ENCODE assay signal across 2 cellular contexts in the genomic region with DNA sequence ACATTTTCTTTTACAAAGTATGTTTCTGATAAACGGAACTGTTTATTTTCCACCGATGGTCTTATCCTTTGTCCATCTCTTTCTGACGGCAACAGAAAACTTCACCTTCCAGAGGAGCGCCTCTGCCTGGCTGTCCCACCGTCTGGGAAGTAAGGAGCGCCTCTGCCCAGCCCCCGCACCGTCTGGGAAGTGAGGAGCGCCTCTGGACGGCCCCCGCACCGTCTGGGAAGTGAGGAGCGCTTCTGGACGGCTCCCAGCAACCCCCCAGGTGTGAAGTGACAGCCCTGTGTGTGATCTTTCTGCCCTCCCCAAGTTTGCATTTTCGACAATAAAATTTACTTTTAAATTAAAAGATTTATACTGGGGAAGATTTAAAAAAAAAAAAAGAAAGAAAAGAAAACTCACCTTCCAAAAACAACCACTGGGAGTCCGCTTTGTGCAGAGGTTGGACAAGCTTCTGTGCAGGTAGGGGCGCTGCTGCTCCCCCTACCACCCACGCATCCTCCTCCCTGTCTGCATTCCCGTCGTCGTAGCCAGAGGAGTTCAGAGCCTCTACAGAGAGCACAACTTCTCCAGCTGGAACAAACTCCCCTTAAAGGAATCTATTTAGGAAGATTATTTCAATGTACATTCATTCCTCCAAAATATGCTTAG.
TF ChIP-seq lines count a peak whose summit lies in the region.

No MANE protein-coding gene starts in this region.

TF ChIP-seq in Ishikawa, 13 proteins besides CTCF, POLR2A, EP300 and RAD21 (continued from another document):
- TF ChIP-seq, protein P1, sequence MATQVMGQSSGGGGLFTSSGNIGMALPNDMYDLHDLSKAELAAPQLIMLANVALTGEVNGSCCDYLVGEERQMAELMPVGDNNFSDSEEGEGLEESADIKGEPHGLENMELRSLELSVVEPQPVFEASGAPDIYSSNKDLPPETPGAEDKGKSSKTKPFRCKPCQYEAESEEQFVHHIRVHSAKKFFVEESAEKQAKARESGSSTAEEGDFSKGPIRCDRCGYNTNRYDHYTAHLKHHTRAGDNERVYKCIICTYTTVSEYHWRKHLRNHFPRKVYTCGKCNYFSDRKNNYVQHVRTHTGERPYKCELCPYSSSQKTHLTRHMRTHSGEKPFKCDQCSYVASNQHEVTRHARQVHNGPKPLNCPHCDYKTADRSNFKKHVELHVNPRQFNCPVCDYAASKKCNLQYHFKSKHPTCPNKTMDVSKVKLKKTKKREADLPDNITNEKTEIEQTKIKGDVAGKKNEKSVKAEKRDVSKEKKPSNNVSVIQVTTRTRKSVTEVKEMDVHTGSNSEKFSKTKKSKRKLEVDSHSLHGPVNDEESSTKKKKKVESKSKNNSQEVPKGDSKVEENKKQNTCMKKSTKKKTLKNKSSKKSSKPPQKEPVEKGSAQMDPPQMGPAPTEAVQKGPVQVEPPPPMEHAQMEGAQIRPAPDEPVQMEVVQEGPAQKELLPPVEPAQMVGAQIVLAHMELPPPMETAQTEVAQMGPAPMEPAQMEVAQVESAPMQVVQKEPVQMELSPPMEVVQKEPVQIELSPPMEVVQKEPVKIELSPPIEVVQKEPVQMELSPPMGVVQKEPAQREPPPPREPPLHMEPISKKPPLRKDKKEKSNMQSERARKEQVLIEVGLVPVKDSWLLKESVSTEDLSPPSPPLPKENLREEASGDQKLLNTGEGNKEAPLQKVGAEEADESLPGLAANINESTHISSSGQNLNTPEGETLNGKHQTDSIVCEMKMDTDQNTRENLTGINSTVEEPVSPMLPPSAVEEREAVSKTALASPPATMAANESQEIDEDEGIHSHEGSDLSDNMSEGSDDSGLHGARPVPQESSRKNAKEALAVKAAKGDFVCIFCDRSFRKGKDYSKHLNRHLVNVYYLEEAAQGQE (IDR thresholded peaks at IDR 0.05; ENCODE audit: low read depth): no peak
- TF ChIP-seq CREB1 (IDR thresholded peaks at IDR 0.05; ENCODE audit: low read depth) (no peak), EGR1 (IDR thresholded peaks at IDR 0.05) (peak; percentile 98)

TF ChIP-seq in SK-N-SH, 30 proteins besides CTCF, POLR2A, EP300 and RAD21 (continued from another document):
- TF ChIP-seq, protein P2, sequence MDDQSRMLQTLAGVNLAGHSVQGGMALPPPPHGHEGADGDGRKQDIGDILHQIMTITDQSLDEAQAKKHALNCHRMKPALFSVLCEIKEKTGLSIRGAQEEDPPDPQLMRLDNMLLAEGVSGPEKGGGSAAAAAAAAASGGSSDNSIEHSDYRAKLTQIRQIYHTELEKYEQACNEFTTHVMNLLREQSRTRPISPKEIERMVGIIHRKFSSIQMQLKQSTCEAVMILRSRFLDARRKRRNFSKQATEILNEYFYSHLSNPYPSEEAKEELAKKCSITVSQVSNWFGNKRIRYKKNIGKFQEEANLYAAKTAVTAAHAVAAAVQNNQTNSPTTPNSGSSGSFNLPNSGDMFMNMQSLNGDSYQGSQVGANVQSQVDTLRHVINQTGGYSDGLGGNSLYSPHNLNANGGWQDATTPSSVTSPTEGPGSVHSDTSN (IDR thresholded peaks at IDR 0.05): no peak
